ENCODE assay signal across 8 cellular contexts in genomic region chr1:193105821-193106177, GRCh38. TPM values are rescaled to one million over a fixed set of nuclear protein-coding genes. Genes with fewer than 3 reads are reported as not detected.
DNase-seq lines count a peak whose midpoint lies in the region; ATAC-seq and TF ChIP-seq lines count a peak whose summit lies in the region.

No MANE protein-coding gene starts in this region.

- H3F3A ChIP-seq in neural cell (ENCODE audit: insufficient read depth, low read length, poor library complexity, severe bottlenecking), result peaks cover 5% of the 10 kb centered on the region

- TF ChIP-seq EP300 in neural cell (conservative IDR thresholded peaks at IDR 0.05; ENCODE audit: poor library complexity, severe bottlenecking), result no peak

- no peaks in the 10 kb centered on the region for H3K9me3 ChIP-seq in CD4-positive, CD25-positive, alpha-beta regulatory T cell (ENCODE audit: control insufficient read depth in 2 of 2, low read length in 2 of 2)
- H3K9me3 ChIP-seq in neural cell (ENCODE audit: low read length), result no peaks in the 10 kb centered on the region

- no peak for TF ChIP-seq RAD21 in neural cell (conservative IDR thresholded peaks at IDR 0.05)

- no peaks in the 10 kb centered on the region for H3K36me3 Mint-ChIP-seq in CD4-positive, CD25-positive, alpha-beta regulatory T cell

- H3K9me2 ChIP-seq in neural cell (ENCODE audit: insufficient read depth, low read length), result no peaks in the 10 kb centered on the region

- TF ChIP-seq CTCF in NB4 (IDR thresholded peaks at IDR 0.05; ENCODE audit: low read depth, low read length) (no peak), dorsolateral prefrontal cortex (IDR thresholded peaks at IDR 0.05 in 54 of 56, conservative IDR thresholded peaks at IDR 0.05 in 2 of 56; ENCODE audit: low read depth in 1 of 56, partially characterized antibody in 56 of 56) (no peak), neural cell (IDR thresholded peaks at IDR 0.05; ENCODE audit: poor library complexity, severe bottlenecking) (no peak)

- H2AFZ ChIP-seq in neural cell (ENCODE audit: low read depth, low read length), result no peak overlapping the region

- H3K4me3 Mint-ChIP-seq in CD4-positive, CD25-positive, alpha-beta regulatory T cell, result peak overlapping the region; percentile 88 to 98 (median 94)

- H3K4me2 ChIP-seq in neural cell (ENCODE audit: low read length), result peak overlapping the region; percentile 21

- peaks cover 22% of the 10 kb centered on the region for H3K4me1 ChIP-seq in CD4-positive, CD25-positive, alpha-beta regulatory T cell (ENCODE audit: control insufficient read depth, insufficient read depth, low read length, poor library complexity, severe bottlenecking)

- intact Hi-C loops in dorsolateral prefrontal cortex (cut with DNase I), result loop anchor here (1.0 to 5.0 kb wide), 3 partner anchors 16 to 48 kb away; partner anchors contain the start of genes RO60 (in 2 of the 2) and UCHL5 (in 2 of the 2)

- no peaks in the 10 kb centered on the region for H3K27me3 ChIP-seq in CD4-positive, CD25-positive, alpha-beta regulatory T cell (ENCODE audit: control insufficient read depth, insufficient read depth, low read length)
- H3K27me3 ChIP-seq in dorsolateral prefrontal cortex, result no peaks in the 10 kb centered on the region
- peaks cover 4% of the 10 kb centered on the region for H3K27me3 ChIP-seq in neural cell (ENCODE audit: insufficient read depth, low read depth, low read length)

- H3K27ac Mint-ChIP-seq in CD4-positive, CD25-positive, alpha-beta regulatory T cell, result peak overlapping the region; percentile 68 to 92 (median 84)

- no peaks in the 10 kb centered on the region for H3K79me2 ChIP-seq in neural cell (replicated peaks; ENCODE audit: insufficient read depth, low read length)

- no peaks in the 10 kb centered on the region for H3K36me3 ChIP-seq in CD4-positive, CD25-positive, alpha-beta regulatory T cell (ENCODE audit: control insufficient read depth, insufficient read depth, low read length)
- no peaks in the 10 kb centered on the region for H3K36me3 ChIP-seq in neural cell (ENCODE audit: insufficient read depth, low read length)

- no peak for DNase-seq in CD4-positive, CD25-positive, alpha-beta regulatory T cell
- DNase-seq in NB4 (ENCODE audit: low read depth) (no peak), dorsolateral prefrontal cortex (no peak), ureter (ENCODE audit: low spot score) (no peak), Ammon's horn (ENCODE audit: low spot score) (no peak)

- H3K9me3 Mint-ChIP-seq in CD4-positive, CD25-positive, alpha-beta regulatory T cell, result peaks cover 0 to 1% (median 0%) of the 10 kb centered on the region in 7 donors

- no peak for ATAC-seq in CD4-positive, CD25-positive, alpha-beta regulatory T cell (ENCODE audit: low read depth in 2 of 2)
- ATAC-seq in HG03354 (IDR thresholded peaks at IDR 0.05; ENCODE audit: poor library complexity, severe bottlenecking, unreplicated experiment) (no peak), GM19455 (IDR thresholded peaks at IDR 0.05; ENCODE audit: unreplicated experiment) (no peak)

- no peaks in the 10 kb centered on the region for H4K20me1 ChIP-seq in neural cell (ENCODE audit: insufficient read depth)

- H3K4me3 ChIP-seq in CD4-positive, CD25-positive, alpha-beta regulatory T cell (ENCODE audit: low read depth, low read length), result peak overlapping the region; percentile 76
- H3K4me3 ChIP-seq in NB4 (ENCODE audit: low read depth, low read length) (peak overlapping the region; percentile 73), dorsolateral prefrontal cortex (peak overlapping the region; percentile 67 to 99 (median 86)), neural cell (ENCODE audit: low read length) (peak overlapping the region; percentile 87)

- H3K4me1 Mint-ChIP-seq in CD4-positive, CD25-positive, alpha-beta regulatory T cell, result peaks cover 0 to 30% (median 25%) of the 10 kb centered on the region in 4 donors

- peaks cover 16% of the 10 kb centered on the region for H3K27me3 Mint-ChIP-seq in CD4-positive, CD25-positive, alpha-beta regulatory T cell

- peak overlapping the region; percentile 58 for H3K9ac ChIP-seq in neural cell (ENCODE audit: low read length)

- TF ChIP-seq POLR2A in NB4 (IDR thresholded peaks at IDR 0.05; ENCODE audit: extremely low read depth, insufficient read length), result no peak

- no peak overlapping the region for H3K27ac ChIP-seq in CD4-positive, CD25-positive, alpha-beta regulatory T cell (ENCODE audit: insufficient read depth, low read length, poor library complexity, severe bottlenecking)
- H3K27ac ChIP-seq in dorsolateral prefrontal cortex, result peak overlapping the region; percentile 60 to 98 (median 93)
- no peak overlapping the region for H3K27ac ChIP-seq in neural cell (ENCODE audit: low read length)

TF ChIP-seq in neural cell, 6 proteins besides CTCF, POLR2A, EP300 and RAD21:
- no peak for TF ChIP-seq EZH2 (IDR thresholded peaks at IDR 0.05; ENCODE audit: borderline replicate concordance, insufficient read depth, low read length, poor library complexity, severe bottlenecking)
- no peak for TF ChIP-seq SMC3 (conservative IDR thresholded peaks at IDR 0.05; ENCODE audit: poor library complexity)
- TF ChIP-seq POLR2AphosphoS5 (IDR thresholded peaks at IDR 0.05), result no peak
- TF ChIP-seq TAF1 (IDR thresholded peaks at IDR 0.05; ENCODE audit: low read depth), result no peak
- TF ChIP-seq REST (IDR thresholded peaks at IDR 0.05; ENCODE audit: borderline replicate concordance), result no peak
- no peak for TF ChIP-seq MXI1 (conservative IDR thresholded peaks at IDR 0.05; ENCODE audit: poor library complexity, severe bottlenecking)

RNA-seq across cellular contexts. Expression of gene GLRX2, which starts 0.6 kb away (rescaled TPM):
- total RNA-seq in CD4-positive, CD25-positive, alpha-beta regulatory T cell, result 5.2 TPM
- 10 to 100 TPM in 3 of 4 donors, 1 to 10 TPM in 1; 9.1 to 13.8 (median 12.5) TPM for polyA plus RNA-seq in CD4-positive, CD25-positive, alpha-beta regulatory T cell
- total RNA-seq in dorsolateral prefrontal cortex, result 10 to 100 TPM; 14.2 to 51.8 (median 35.5) TPM
- 4.8 and 6.6 TPM in 2 replicates for polyA plus RNA-seq in neural cell
- polyA minus RNA-seq in neural cell, result 3.5 and 3.9 TPM in 2 replicates
- total RNA-seq in ureter, result 16.2 TPM

RNA-seq across cellular contexts. Expression of gene CDC73, which starts 16.0 kb away (rescaled TPM):
- total RNA-seq in CD4-positive, CD25-positive, alpha-beta regulatory T cell, result 81.0 TPM
- polyA plus RNA-seq in CD4-positive, CD25-positive, alpha-beta regulatory T cell, result 10 to 100 TPM; 59.3 to 77.6 (median 63.3) TPM
- total RNA-seq in dorsolateral prefrontal cortex, result 10 to 100 TPM; 43.4 to 70.8 (median 56.4) TPM
- polyA plus RNA-seq in neural cell, result 10.4 and 11.9 TPM in 2 replicates
- 45.5 and 52.6 TPM in 2 replicates for polyA minus RNA-seq in neural cell
- total RNA-seq in ureter, result 62.1 TPM

RNA-seq across cellular contexts. Expression of gene RO60, which starts 46.4 kb away (rescaled TPM):
- 67.2 TPM for total RNA-seq in CD4-positive, CD25-positive, alpha-beta regulatory T cell
- 100 to 1,000 TPM; 119 to 157 (median 133) TPM for polyA plus RNA-seq in CD4-positive, CD25-positive, alpha-beta regulatory T cell
- total RNA-seq in dorsolateral prefrontal cortex (100 to 1,000 TPM in 9 of 120 experiments, 10 to 100 TPM in 111; 58.5 to 126 (median 77.6) TPM), ureter (62.4 TPM)
- 36.7 and 41.1 TPM in 2 replicates for polyA plus RNA-seq in neural cell
- polyA minus RNA-seq in neural cell, result 297 and 343 TPM in 2 replicates

RNA-seq across cellular contexts. Expression of gene UCHL5, which starts 46.6 kb away (rescaled TPM):
- total RNA-seq in CD4-positive, CD25-positive, alpha-beta regulatory T cell, result 20.5 TPM
- 10 to 100 TPM; 52.5 to 55.5 (median 53.5) TPM for polyA plus RNA-seq in CD4-positive, CD25-positive, alpha-beta regulatory T cell
- total RNA-seq in dorsolateral prefrontal cortex (10 to 100 TPM; 23.2 to 70.9 (median 51.2) TPM), ureter (34.6 TPM)
- 24.4 and 28.8 TPM in 2 replicates for polyA plus RNA-seq in neural cell
- 69.6 and 78.3 TPM in 2 replicates for polyA minus RNA-seq in neural cell

Comparison
In these comparisons a context has a peak if more than half of its experiments do, and no peak if none do; other contexts are left out.
1. H3K27ac ChIP-seq: peak in dorsolateral prefrontal cortex (59 of 59); none in CD4-positive, CD25-positive, alpha-beta regulatory T cell (single experiment) and neural cell (single experiment).
2. Peak in every context shown above with its lines, with median percentiles within 50 percentile points of each other: H3K4me3 ChIP-seq.